In genomic region chr1:206635080-206635982, GRCh38 we compare ENCODE assay signal across 1 cellular context.
TF ChIP-seq lines count a peak whose summit lies in the region.

Gene DYRK3, plus strand, starts transcription at chr1:206635536. Its CDS starts 168 bp downstream, at chr1:206635704.

TF ChIP-seq in K562, 482 proteins besides CTCF, POLR2A, EP300 and RAD21 (continued from another document and continues in another):
- TF ChIP-seq, protein P1, sequence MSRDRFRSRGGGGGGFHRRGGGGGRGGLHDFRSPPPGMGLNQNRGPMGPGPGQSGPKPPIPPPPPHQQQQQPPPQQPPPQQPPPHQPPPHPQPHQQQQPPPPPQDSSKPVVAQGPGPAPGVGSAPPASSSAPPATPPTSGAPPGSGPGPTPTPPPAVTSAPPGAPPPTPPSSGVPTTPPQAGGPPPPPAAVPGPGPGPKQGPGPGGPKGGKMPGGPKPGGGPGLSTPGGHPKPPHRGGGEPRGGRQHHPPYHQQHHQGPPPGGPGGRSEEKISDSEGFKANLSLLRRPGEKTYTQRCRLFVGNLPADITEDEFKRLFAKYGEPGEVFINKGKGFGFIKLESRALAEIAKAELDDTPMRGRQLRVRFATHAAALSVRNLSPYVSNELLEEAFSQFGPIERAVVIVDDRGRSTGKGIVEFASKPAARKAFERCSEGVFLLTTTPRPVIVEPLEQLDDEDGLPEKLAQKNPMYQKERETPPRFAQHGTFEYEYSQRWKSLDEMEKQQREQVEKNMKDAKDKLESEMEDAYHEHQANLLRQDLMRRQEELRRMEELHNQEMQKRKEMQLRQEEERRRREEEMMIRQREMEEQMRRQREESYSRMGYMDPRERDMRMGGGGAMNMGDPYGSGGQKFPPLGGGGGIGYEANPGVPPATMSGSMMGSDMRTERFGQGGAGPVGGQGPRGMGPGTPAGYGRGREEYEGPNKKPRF (IDR thresholded peaks at IDR 0.05; ENCODE audit: low read depth, low read length) = no peak
- TF ChIP-seq ZNF143 (CRISPR knock-in tag; IDR thresholded peaks at IDR 0.05) (peak; percentile 48; the same call in 1 of the 2 replicates), PBX2 (CRISPR knock-in tag; IDR thresholded peaks at IDR 0.05; ENCODE audit: low read depth) (no peak), PBX2 (tag; conservative IDR thresholded peaks at IDR 0.05; ENCODE audit: low read depth) (no peak), MCM7 (IDR thresholded peaks at IDR 0.05) (no peak), ATF7 (IDR thresholded peaks at IDR 0.05) (peak; percentile 88), U2AF2 (optimal IDR thresholded peaks at IDR 0.05; ENCODE audit: low read depth, low read length) (no peak), ARNT (IDR thresholded peaks at IDR 0.05) (no peak), LEF1 (IDR thresholded peaks at IDR 0.05) (0 out of 2 replicates have a peak, but pooled peaks have one; percentile 49), SMARCA4 (IDR thresholded peaks at IDR 0.05) (0 out of 2 replicates have a peak, but pooled peaks have one; percentile 23), IRF1 (CRISPR knock-in tag; IDR thresholded peaks at IDR 0.05; ENCODE audit: borderline replicate concordance) (no peak), ZNF583 (CRISPR knock-in tag; IDR thresholded peaks at IDR 0.05) (no peak), ZNF282 (CRISPR knock-in tag; IDR thresholded peaks at IDR 0.05) (no peak), ZNF354B (CRISPR knock-in tag; IDR thresholded peaks at IDR 0.05) (no peak), ZNF445 (CRISPR knock-in tag; IDR thresholded peaks at IDR 0.05; ENCODE audit: low read depth) (no peak), ADNP (tag; IDR thresholded peaks at IDR 0.05) (no peak), RNF219 (CRISPR knock-in tag; IDR thresholded peaks at IDR 0.05) (no peak), FOS (IDR thresholded peaks at IDR 0.05; ENCODE audit: extremely low read depth, insufficient read length) (no peak), CTBP1 (IDR thresholded peaks at IDR 0.05; ENCODE audit: borderline replicate concordance) (peak; percentile 97), ZNF589 (CRISPR knock-in tag; IDR thresholded peaks at IDR 0.05; ENCODE audit: low read depth) (no peak), PTTG1 (tag; IDR thresholded peaks at IDR 0.05; ENCODE audit: low read depth) (no peak), PTBP1 (IDR thresholded peaks at IDR 0.05; ENCODE audit: low read depth, low read length) (no peak), ZKSCAN1 (IDR thresholded peaks at IDR 0.05; ENCODE audit: low read depth, low read length) (peak; percentile 70; the same call in 1 of the 2 replicates), TOE1 (IDR thresholded peaks at IDR 0.05; ENCODE audit: borderline replicate concordance) (no peak; the same call in 1 of the 2 replicates), TOE1 (CRISPR knock-in tag; IDR thresholded peaks at IDR 0.05; ENCODE audit: borderline replicate concordance, low read depth) (no peak), ZNF263 (CRISPR knock-in tag; IDR thresholded peaks at IDR 0.05; ENCODE audit: borderline replicate concordance) (peak; percentile 58; the same call in 1 of the 2 replicates), THRB (CRISPR knock-in tag; conservative IDR thresholded peaks at IDR 0.05) (no peak), BCOR (IDR thresholded peaks at IDR 0.05) (peak; percentile 55)
- TF ChIP-seq, protein P2, sequence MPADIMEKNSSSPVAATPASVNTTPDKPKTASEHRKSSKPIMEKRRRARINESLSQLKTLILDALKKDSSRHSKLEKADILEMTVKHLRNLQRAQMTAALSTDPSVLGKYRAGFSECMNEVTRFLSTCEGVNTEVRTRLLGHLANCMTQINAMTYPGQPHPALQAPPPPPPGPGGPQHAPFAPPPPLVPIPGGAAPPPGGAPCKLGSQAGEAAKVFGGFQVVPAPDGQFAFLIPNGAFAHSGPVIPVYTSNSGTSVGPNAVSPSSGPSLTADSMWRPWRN (IDR thresholded peaks at IDR 0.05; ENCODE audit: low read depth) = no peak
- TF ChIP-seq, protein P3, sequence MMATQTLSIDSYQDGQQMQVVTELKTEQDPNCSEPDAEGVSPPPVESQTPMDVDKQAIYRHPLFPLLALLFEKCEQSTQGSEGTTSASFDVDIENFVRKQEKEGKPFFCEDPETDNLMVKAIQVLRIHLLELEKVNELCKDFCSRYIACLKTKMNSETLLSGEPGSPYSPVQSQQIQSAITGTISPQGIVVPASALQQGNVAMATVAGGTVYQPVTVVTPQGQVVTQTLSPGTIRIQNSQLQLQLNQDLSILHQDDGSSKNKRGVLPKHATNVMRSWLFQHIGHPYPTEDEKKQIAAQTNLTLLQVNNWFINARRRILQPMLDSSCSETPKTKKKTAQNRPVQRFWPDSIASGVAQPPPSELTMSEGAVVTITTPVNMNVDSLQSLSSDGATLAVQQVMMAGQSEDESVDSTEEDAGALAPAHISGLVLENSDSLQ (IDR thresholded peaks at IDR 0.05) = no peak
- TF ChIP-seq, protein P4, sequence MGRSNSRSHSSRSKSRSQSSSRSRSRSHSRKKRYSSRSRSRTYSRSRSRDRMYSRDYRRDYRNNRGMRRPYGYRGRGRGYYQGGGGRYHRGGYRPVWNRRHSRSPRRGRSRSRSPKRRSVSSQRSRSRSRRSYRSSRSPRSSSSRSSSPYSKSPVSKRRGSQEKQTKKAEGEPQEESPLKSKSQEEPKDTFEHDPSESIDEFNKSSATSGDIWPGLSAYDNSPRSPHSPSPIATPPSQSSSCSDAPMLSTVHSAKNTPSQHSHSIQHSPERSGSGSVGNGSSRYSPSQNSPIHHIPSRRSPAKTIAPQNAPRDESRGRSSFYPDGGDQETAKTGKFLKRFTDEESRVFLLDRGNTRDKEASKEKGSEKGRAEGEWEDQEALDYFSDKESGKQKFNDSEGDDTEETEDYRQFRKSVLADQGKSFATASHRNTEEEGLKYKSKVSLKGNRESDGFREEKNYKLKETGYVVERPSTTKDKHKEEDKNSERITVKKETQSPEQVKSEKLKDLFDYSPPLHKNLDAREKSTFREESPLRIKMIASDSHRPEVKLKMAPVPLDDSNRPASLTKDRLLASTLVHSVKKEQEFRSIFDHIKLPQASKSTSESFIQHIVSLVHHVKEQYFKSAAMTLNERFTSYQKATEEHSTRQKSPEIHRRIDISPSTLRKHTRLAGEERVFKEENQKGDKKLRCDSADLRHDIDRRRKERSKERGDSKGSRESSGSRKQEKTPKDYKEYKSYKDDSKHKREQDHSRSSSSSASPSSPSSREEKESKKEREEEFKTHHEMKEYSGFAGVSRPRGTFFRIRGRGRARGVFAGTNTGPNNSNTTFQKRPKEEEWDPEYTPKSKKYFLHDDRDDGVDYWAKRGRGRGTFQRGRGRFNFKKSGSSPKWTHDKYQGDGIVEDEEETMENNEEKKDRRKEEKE (IDR thresholded peaks at IDR 0.05; ENCODE audit: borderline replicate concordance in 1 of 2, control insufficient read depth in 1 of 2, low read depth in 2 of 2, low read length in 1 of 2) = no peak
